ENCODE assay signal across 19 cellular contexts in genomic region chr6:35592178-35592577, GRCh38.
DNase-seq lines count a peak whose midpoint lies in the region; ATAC-seq, FAIRE-seq and TF ChIP-seq lines count a peak whose summit lies in the region.
"Had no signal": no experiment of that assay in that cellular context is flagged by ENCODE, and none has a peak within 500 bp of the region (broad histone marks: within the 10 kb centered on the region; RNA-seq: fewer than 3 reads in every experiment).

No MANE protein-coding gene starts in this region.

- no peak for FAIRE-seq in HTR-8/SVneo (lab: Jason Lieb, UNC)
- FAIRE-seq: G401.6, GM12878 had no signal

- no peak overlapping the region for H2AFZ ChIP-seq in GM23248

- WGBS in prostate gland: 85% methylated on average over 3 of the region's 3 CpGs
- WGBS in urinary bladder: 89% methylated on average over 3 of the region's 3 CpGs
- 96 to 100% methylated on average over 3 of the region's 3 CpGs for WGBS in GM23248 (ENCODE audit: low coverage in 1 of 2, low lambda C conversion rate in 2 of 2, missing lambda C conversion rate in 2 of 2), 2 experiments

- H3K79me2 ChIP-seq in GM23248 (ENCODE audit: insufficient read depth): no peaks in the 10 kb centered on the region

- H3K4me2 ChIP-seq in GM23248 (ENCODE audit: unreplicated experiment): no peak overlapping the region

- no peaks in the 10 kb centered on the region for H3K27me3 ChIP-seq in right atrium auricular region
- no peaks in the 10 kb centered on the region for H3K27me3 ChIP-seq in prostate gland (replicated peaks; ENCODE audit: insufficient read depth)
- H3K27me3 ChIP-seq in GM23248 (replicated peaks; ENCODE audit: insufficient read depth): no peaks in the 10 kb centered on the region

- H3K4me1 ChIP-seq in right atrium auricular region (peaks cover 0 to 76% of the 10 kb centered on the region in 2 donors), prostate gland (replicated peaks) (peaks cover 25% of the 10 kb centered on the region), urinary bladder (ENCODE audit: insufficient read depth) (peaks cover 2% of the 10 kb centered on the region), GM23248 (ENCODE audit: insufficient read depth) (peaks cover 15% of the 10 kb centered on the region)

- H3K36me3 ChIP-seq in right atrium auricular region (peaks cover 87% of the 10 kb centered on the region), prostate gland (peaks cover 0 to 8% of the 10 kb centered on the region in 2 donors), urinary bladder (ENCODE audit: insufficient read depth) (peaks cover 8% of the 10 kb centered on the region), GM23248 (ENCODE audit: low read depth) (no peaks in the 10 kb centered on the region)

- no peak for TF ChIP-seq POLR2A in prostate gland (IDR thresholded peaks at IDR 0.05)

- intact Hi-C loops in Right ventricle myocardium superior (cut with DNase I): no loop called here
- intact Hi-C loops in prostate gland (cut with DNase I): no loop called here

- TF ChIP-seq CTCF in right atrium auricular region (IDR thresholded peaks at IDR 0.05) (no peak), prostate gland (IDR thresholded peaks at IDR 0.05) (no peak)

- in situ Hi-C loops in GM23248 (cut with MboI): no loop called here

- H3K9me2 ChIP-seq in GM23248 (ENCODE audit: insufficient read depth): no peaks in the 10 kb centered on the region

- no peak for ATAC-seq in Right ventricle myocardium superior (ENCODE audit: poor library complexity)
- ATAC-seq in HG03175 (IDR thresholded peaks at IDR 0.05; ENCODE audit: unreplicated experiment): no peak
- ATAC-seq: esophagus mucosa; GM12878; stimulated activated naive CD8-positive, alpha-beta T cell treated with anti-CD3 and anti-CD28 coated beads, Interleukin-15, amount 100 ng/mL, for 72 hours; WTC11 had no signal

- H3K27ac ChIP-seq in right atrium auricular region (peak overlapping the region; percentile 87 to 90), caudate nucleus (ENCODE audit: low read depth, low read length) (peak overlapping the region; percentile 81), prostate gland (peak overlapping the region; percentile 84 to 87), urinary bladder (ENCODE audit: low read depth) (peak overlapping the region; percentile 23), GM23248 (no peak overlapping the region)

- H3K9me3 ChIP-seq in right atrium auricular region (no peaks in the 10 kb centered on the region), prostate gland (no peaks in the 10 kb centered on the region), GM23248 (ENCODE audit: low read depth) (no peaks in the 10 kb centered on the region)

- H4K20me1 ChIP-seq in GM23248 (ENCODE audit: insufficient read depth): no peaks in the 10 kb centered on the region

- H3K4me3 ChIP-seq in right atrium auricular region: no peak overlapping the region
- no peak overlapping the region for H3K4me3 ChIP-seq in prostate gland
- no peak overlapping the region for H3K4me3 ChIP-seq in urinary bladder (ENCODE audit: low read depth, low read length)
- H3K4me3 ChIP-seq in GM23248: no peak overlapping the region
- H3K4me3 ChIP-seq: GM12878 had no signal

- H3F3A ChIP-seq in GM23248 (ENCODE audit: insufficient read depth): peaks cover 4% of the 10 kb centered on the region

- no peak overlapping the region for H3K9ac ChIP-seq in GM23248

- DNase-seq in right atrium auricular region (ENCODE audit: low spot score) (no peak), Right ventricle myocardium superior (no peak), caudate nucleus (lab: John Stamatoyannopoulos, UW) (no peak), prostate gland (ENCODE audit: low spot score) (no peak), GM23248 (no peak), HTR-8/SVneo (ENCODE audit: insufficient read length, low spot score) (no peak)
- DNase-seq: activated gamma-delta T cell treated with Interleukin-2 at 50 U/mL for 16 hours; AML-193; IMR-90; mesendoderm; NCI-H1930; stimulated activated naive CD8-positive, alpha-beta T cell treated with anti-CD3 and anti-CD28 coated beads, Interleukin-15, amount 100 ng/mL, for 72 hours; T-helper 2 cell had no signal
